In the genomic region with DNA sequence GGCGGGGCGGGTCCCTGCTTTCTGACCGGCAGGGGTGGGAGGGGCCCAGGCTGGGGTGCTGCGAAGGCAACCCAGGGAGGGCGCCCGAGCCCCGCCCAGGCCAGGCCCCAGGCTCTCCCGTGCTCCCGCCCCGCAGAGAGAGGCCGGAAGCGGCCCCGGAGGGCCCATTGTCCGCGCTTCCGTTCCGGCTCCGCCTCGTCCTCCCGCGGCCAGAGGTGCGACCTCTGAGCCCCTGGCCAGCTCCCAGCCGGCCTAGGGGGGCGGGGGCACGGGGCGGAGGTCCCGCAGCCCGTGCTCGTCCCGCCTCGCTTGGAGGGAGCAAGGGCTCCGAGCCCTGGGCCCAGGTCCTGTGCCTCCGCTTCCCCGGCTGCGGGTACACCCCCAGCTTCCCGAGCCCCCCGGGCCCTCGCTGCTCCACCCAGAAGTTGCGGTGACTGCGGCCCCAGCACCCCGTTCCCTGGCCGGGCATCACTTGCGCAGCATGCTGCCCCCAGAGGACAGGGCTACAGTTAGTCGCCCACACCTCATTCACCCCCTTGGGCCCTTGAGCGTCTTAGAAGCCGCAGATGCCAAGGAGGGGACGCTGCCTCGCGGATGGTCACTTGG, we compare ENCODE assay signal across 1 cellular context.
TF ChIP-seq lines count a peak whose summit lies in the region.

No MANE protein-coding gene starts in this region.

TF ChIP-seq in K562, 482 proteins besides CTCF, POLR2A, EP300 and RAD21 (continued from another document and continues in another):
- TF ChIP-seq, protein P1, sequence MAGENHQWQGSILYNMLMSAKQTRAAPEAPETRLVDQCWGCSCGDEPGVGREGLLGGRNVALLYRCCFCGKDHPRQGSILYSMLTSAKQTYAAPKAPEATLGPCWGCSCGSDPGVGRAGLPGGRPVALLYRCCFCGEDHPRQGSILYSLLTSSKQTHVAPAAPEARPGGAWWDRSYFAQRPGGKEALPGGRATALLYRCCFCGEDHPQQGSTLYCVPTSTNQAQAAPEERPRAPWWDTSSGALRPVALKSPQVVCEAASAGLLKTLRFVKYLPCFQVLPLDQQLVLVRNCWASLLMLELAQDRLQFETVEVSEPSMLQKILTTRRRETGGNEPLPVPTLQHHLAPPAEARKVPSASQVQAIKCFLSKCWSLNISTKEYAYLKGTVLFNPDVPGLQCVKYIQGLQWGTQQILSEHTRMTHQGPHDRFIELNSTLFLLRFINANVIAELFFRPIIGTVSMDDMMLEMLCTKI (IDR thresholded peaks at IDR 0.05; ENCODE audit: partially characterized antibody) = no peak
- peak; percentile 84 for TF ChIP-seq PHF20 (IDR thresholded peaks at IDR 0.05; ENCODE audit: partially characterized antibody)
- TF ChIP-seq SAP30 (IDR thresholded peaks at IDR 0.05; ENCODE audit: borderline replicate concordance, insufficient read depth, low read depth, low read length, poor library complexity, severe bottlenecking) = no peak
- TF ChIP-seq SUPT5H (IDR thresholded peaks at IDR 0.05) = peak; percentile 60
- TF ChIP-seq MTF1 (CRISPR knock-in tag; IDR thresholded peaks at IDR 0.05; ENCODE audit: borderline replicate concordance) = no peak
- no peak for TF ChIP-seq HDAC2 (IDR thresholded peaks at IDR 0.05)
- TF ChIP-seq SRSF1 (IDR thresholded peaks at IDR 0.05; ENCODE audit: low read depth, low read length) = no peak
- peak; percentile 82 for TF ChIP-seq ZNF263 (CRISPR knock-in tag; IDR thresholded peaks at IDR 0.05; ENCODE audit: borderline replicate concordance)
- TF ChIP-seq, protein P2, sequence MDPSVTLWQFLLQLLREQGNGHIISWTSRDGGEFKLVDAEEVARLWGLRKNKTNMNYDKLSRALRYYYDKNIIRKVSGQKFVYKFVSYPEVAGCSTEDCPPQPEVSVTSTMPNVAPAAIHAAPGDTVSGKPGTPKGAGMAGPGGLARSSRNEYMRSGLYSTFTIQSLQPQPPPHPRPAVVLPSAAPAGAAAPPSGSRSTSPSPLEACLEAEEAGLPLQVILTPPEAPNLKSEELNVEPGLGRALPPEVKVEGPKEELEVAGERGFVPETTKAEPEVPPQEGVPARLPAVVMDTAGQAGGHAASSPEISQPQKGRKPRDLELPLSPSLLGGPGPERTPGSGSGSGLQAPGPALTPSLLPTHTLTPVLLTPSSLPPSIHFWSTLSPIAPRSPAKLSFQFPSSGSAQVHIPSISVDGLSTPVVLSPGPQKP (CRISPR knock-in tag; IDR thresholded peaks at IDR 0.05) = no peak
- TF ChIP-seq RB1 (IDR thresholded peaks at IDR 0.05; ENCODE audit: low read depth) = peak; percentile 60; the same call in 1 of the 2 replicates
- TF ChIP-seq RBBP5 (IDR thresholded peaks at IDR 0.05; ENCODE audit: borderline replicate concordance, insufficient read depth, low read length, poor library complexity, severe bottlenecking) = no peak
- TF ChIP-seq KDM5B (IDR thresholded peaks at IDR 0.05; ENCODE audit: insufficient replicate concordance, low read depth, low read length) = peak; percentile 71
- TF ChIP-seq, protein P3, sequence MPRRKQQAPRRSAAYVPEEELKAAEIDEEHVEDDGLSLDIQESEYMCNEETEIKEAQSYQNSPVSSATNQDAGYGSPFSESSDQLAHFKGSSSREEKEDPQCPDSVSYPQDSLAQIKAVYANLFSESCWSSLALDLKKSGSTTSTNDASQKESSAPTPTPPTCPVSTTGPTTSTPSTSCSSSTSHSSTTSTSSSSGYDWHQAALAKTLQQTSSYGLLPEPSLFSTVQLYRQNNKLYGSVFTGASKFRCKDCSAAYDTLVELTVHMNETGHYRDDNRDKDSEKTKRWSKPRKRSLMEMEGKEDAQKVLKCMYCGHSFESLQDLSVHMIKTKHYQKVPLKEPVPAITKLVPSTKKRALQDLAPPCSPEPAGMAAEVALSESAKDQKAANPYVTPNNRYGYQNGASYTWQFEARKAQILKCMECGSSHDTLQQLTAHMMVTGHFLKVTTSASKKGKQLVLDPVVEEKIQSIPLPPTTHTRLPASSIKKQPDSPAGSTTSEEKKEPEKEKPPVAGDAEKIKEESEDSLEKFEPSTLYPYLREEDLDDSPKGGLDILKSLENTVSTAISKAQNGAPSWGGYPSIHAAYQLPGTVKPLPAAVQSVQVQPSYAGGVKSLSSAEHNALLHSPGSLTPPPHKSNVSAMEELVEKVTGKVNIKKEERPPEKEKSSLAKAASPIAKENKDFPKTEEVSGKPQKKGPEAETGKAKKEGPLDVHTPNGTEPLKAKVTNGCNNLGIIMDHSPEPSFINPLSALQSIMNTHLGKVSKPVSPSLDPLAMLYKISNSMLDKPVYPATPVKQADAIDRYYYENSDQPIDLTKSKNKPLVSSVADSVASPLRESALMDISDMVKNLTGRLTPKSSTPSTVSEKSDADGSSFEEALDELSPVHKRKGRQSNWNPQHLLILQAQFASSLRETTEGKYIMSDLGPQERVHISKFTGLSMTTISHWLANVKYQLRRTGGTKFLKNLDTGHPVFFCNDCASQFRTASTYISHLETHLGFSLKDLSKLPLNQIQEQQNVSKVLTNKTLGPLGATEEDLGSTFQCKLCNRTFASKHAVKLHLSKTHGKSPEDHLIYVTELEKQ (CRISPR knock-in tag; IDR thresholded peaks at IDR 0.05) = no peak
- peak; percentile 51 for TF ChIP-seq CXXC5 (CRISPR knock-in tag; IDR thresholded peaks at IDR 0.05)
- no peak for TF ChIP-seq RFX7 (CRISPR knock-in tag; IDR thresholded peaks at IDR 0.05)
- TF ChIP-seq, protein P4, sequence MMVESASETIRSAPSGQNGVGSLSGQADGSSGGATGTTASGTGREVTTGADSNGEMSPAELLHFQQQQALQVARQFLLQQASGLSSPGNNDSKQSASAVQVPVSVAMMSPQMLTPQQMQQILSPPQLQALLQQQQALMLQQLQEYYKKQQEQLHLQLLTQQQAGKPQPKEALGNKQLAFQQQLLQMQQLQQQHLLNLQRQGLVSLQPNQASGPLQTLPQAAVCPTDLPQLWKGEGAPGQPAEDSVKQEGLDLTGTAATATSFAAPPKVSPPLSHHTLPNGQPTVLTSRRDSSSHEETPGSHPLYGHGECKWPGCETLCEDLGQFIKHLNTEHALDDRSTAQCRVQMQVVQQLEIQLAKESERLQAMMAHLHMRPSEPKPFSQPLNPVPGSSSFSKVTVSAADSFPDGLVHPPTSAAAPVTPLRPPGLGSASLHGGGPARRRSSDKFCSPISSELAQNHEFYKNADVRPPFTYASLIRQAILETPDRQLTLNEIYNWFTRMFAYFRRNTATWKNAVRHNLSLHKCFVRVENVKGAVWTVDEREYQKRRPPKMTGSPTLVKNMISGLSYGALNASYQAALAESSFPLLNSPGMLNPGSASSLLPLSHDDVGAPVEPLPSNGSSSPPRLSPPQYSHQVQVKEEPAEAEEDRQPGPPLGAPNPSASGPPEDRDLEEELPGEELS (CRISPR knock-in tag; IDR thresholded peaks at IDR 0.05; ENCODE audit: borderline replicate concordance) = peak; percentile 47; the same call in 1 of the 2 replicates
- 0 out of 2 replicates have a peak, but pooled peaks have one; percentile 77 for TF ChIP-seq KAT7 (CRISPR knock-in tag; IDR thresholded peaks at IDR 0.05; ENCODE audit: borderline replicate concordance)
- TF ChIP-seq U2AF1 (optimal IDR thresholded peaks at IDR 0.05; ENCODE audit: low read depth, low read length) = no peak
- TF ChIP-seq, protein P5, sequence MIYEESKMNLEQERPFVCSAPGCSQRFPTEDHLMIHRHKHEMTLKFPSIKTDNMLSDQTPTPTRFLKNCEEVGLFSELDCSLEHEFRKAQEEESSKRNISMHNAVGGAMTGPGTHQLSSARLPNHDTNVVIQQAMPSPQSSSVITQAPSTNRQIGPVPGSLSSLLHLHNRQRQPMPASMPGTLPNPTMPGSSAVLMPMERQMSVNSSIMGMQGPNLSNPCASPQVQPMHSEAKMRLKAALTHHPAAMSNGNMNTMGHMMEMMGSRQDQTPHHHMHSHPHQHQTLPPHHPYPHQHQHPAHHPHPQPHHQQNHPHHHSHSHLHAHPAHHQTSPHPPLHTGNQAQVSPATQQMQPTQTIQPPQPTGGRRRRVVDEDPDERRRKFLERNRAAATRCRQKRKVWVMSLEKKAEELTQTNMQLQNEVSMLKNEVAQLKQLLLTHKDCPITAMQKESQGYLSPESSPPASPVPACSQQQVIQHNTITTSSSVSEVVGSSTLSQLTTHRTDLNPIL (CRISPR knock-in tag; IDR thresholded peaks at IDR 0.05) = no peak
- no peak for TF ChIP-seq YBX1 (IDR thresholded peaks at IDR 0.05)
- TF ChIP-seq HNRNPK (IDR thresholded peaks at IDR 0.05; ENCODE audit: low read depth, low read length, poor library complexity, severe bottlenecking) = no peak
- TF ChIP-seq ETS2 (tag; IDR thresholded peaks at IDR 0.05; ENCODE audit: borderline replicate concordance, poor library complexity, severe bottlenecking) = no peak
- TF ChIP-seq TRIM24 (IDR thresholded peaks at IDR 0.05) = peak in 1 of 2 experiments; percentile 74; a peak in 1 of 4 replicates
- TF ChIP-seq, protein P6, sequence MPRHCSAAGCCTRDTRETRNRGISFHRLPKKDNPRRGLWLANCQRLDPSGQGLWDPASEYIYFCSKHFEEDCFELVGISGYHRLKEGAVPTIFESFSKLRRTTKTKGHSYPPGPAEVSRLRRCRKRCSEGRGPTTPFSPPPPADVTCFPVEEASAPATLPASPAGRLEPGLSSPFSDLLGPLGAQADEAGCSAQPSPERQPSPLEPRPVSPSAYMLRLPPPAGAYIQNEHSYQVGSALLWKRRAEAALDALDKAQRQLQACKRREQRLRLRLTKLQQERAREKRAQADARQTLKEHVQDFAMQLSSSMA (CRISPR knock-in tag; IDR thresholded peaks at IDR 0.05) = no peak
- peak in 2 of 3 experiments; percentile 26 to 37 for TF ChIP-seq YY1 (IDR thresholded peaks at IDR 0.05; ENCODE audit: borderline replicate concordance in 1 of 3, control insufficient read depth in 1 of 3, extremely low read depth in 1 of 3, insufficient read depth in 3 of 3, insufficient read length in 1 of 3, insufficient replicate concordance in 2 of 3, low read depth in 1 of 3, low read length in 2 of 3)
- TF ChIP-seq, protein P7, sequence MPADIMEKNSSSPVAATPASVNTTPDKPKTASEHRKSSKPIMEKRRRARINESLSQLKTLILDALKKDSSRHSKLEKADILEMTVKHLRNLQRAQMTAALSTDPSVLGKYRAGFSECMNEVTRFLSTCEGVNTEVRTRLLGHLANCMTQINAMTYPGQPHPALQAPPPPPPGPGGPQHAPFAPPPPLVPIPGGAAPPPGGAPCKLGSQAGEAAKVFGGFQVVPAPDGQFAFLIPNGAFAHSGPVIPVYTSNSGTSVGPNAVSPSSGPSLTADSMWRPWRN (IDR thresholded peaks at IDR 0.05; ENCODE audit: low read depth) = no peak
- TF ChIP-seq ZFX (CRISPR knock-in tag; IDR thresholded peaks at IDR 0.05) = peak; percentile 95
- TF ChIP-seq ZNF644 (tag; IDR thresholded peaks at IDR 0.05; ENCODE audit: low read depth) = no peak
- TF ChIP-seq ELF2 (CRISPR knock-in tag; IDR thresholded peaks at IDR 0.05) = 0 out of 2 replicates have a peak, but pooled peaks have one; percentile 45
- peak; percentile 72; the same call in 1 of the 2 replicates for TF ChIP-seq ZBTB7A (IDR thresholded peaks at IDR 0.05; ENCODE audit: borderline replicate concordance, control insufficient read depth, low read depth, low read length)
- no peak for TF ChIP-seq BRCA1 (IDR thresholded peaks at IDR 0.05)
- TF ChIP-seq BRCA1 (CRISPR knock-in tag; IDR thresholded peaks at IDR 0.05) = no peak
- TF ChIP-seq LCOR (CRISPR knock-in tag; IDR thresholded peaks at IDR 0.05) = peak; percentile 25; the same call in 1 of the 2 replicates
- TF ChIP-seq, protein P8, sequence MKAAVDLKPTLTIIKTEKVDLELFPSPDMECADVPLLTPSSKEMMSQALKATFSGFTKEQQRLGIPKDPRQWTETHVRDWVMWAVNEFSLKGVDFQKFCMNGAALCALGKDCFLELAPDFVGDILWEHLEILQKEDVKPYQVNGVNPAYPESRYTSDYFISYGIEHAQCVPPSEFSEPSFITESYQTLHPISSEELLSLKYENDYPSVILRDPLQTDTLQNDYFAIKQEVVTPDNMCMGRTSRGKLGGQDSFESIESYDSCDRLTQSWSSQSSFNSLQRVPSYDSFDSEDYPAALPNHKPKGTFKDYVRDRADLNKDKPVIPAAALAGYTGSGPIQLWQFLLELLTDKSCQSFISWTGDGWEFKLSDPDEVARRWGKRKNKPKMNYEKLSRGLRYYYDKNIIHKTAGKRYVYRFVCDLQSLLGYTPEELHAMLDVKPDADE (conservative IDR thresholded peaks at IDR 0.05; ENCODE audit: control insufficient read depth, low read depth, low read length) = no peak
- no peak for TF ChIP-seq MTA2 (IDR thresholded peaks at IDR 0.05; ENCODE audit: low read depth)
- TF ChIP-seq, protein P9, sequence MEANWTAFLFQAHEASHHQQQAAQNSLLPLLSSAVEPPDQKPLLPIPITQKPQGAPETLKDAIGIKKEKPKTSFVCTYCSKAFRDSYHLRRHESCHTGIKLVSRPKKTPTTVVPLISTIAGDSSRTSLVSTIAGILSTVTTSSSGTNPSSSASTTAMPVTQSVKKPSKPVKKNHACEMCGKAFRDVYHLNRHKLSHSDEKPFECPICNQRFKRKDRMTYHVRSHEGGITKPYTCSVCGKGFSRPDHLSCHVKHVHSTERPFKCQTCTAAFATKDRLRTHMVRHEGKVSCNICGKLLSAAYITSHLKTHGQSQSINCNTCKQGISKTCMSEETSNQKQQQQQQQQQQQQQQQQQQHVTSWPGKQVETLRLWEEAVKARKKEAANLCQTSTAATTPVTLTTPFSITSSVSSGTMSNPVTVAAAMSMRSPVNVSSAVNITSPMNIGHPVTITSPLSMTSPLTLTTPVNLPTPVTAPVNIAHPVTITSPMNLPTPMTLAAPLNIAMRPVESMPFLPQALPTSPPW (CRISPR knock-in tag; IDR thresholded peaks at IDR 0.05) = peak; percentile 76
- TF ChIP-seq HDAC8 (tag; IDR thresholded peaks at IDR 0.05) = no peak
- TF ChIP-seq NR1H2 (CRISPR knock-in tag; IDR thresholded peaks at IDR 0.05) = no peak
- TF ChIP-seq RBM22 (IDR thresholded peaks at IDR 0.05; ENCODE audit: low read depth, low read length, poor library complexity, severe bottlenecking) = no peak
